In genomic region chr7:30841025-30841735, GRCh38 we compare ENCODE assay signal across 12 cellular contexts.
"Had no signal": no experiment of that assay in that cellular context is flagged by ENCODE, and none has a peak within 500 bp of the region (broad histone marks: within the 10 kb centered on the region; RNA-seq: fewer than 3 reads in every experiment).

No MANE protein-coding gene starts in this region.

- ATAC-seq: activated T-helper 17 cell treated with anti-CD3 and anti-CD28 coated beads, Interleukin-2, amount 50 U/mL, for 72 hours; natural killer cell treated with Interleukin-12 subunit alpha and Interleukin-12 subunit beta and Interleukin-15 and Interleukin-18, amount 100 ng/mL, for 72 hours; pancreas; stimulated activated memory B cell treated with anti-CD40 and anti-IgM and Interleukin-4, amounts not matched to agents 10 μg/mL and 1 μg/mL and 100 μg/mL, for 72 hours had no signal

- H3K27ac ChIP-seq: pancreas, SJSA1 had no signal

- H3K4me3 Mint-ChIP-seq: activated B cell treated with CpG ODN at 0.5 μM for 24 hours; activated CD4-positive, alpha-beta T cell treated with anti-CD3 and anti-CD28 coated beads, Interleukin-2, amount 10 ng/mL, durations not matched to agents 7 days and 5 days; activated T-helper 17 cell treated with anti-CD3 and anti-CD28 coated beads, Interleukin-2, amount 50 U/mL, for 72 hours; natural killer cell treated with Interleukin-12 subunit alpha and Interleukin-12 subunit beta and Interleukin-15 and Interleukin-18, amount 100 ng/mL, for 72 hours; stimulated activated memory B cell treated with anti-CD40 and anti-IgM and Interleukin-4, amounts not matched to agents 10 μg/mL and 1 μg/mL and 100 μg/mL, for 72 hours had no signal

- H3K9me3 ChIP-seq: ascending aorta, pancreas, SJSA1 had no signal

- H3K9me3 Mint-ChIP-seq: activated B cell treated with CpG ODN at 0.5 μM for 24 hours; activated CD4-positive, alpha-beta T cell treated with anti-CD3 and anti-CD28 coated beads, Interleukin-2, amount 10 ng/mL, durations not matched to agents 7 days and 5 days; activated T-helper 17 cell treated with anti-CD3 and anti-CD28 coated beads, Interleukin-2, amount 50 U/mL, for 72 hours; natural killer cell treated with Interleukin-12 subunit alpha and Interleukin-12 subunit beta and Interleukin-15 and Interleukin-18, amount 100 ng/mL, for 72 hours; stimulated activated memory B cell treated with anti-CD40 and anti-IgM and Interleukin-4, amounts not matched to agents 10 μg/mL and 1 μg/mL and 100 μg/mL, for 72 hours had no signal

- H3K4me1 ChIP-seq: pancreas, SJSA1 had no signal

- DNase-seq: activated B cell treated with CpG ODN at 0.5 μM for 24 hours; activated CD4-positive, alpha-beta T cell treated with anti-CD3 and anti-CD28 coated beads, Interleukin-2, amount 10 ng/mL, durations not matched to agents 7 days and 5 days; activated naive CD4-positive, alpha-beta T cell treated with Interleukin-2 at 50 U/mL for 16 hours; mesenchymal stem cell; stimulated activated CD4-positive, alpha-beta T cell treated with anti-CD3 and anti-CD28 coated beads, Interleukin-2, amount 100 ng/mL, for 48 hours; T-helper 2 cell had no signal

- H3K27me3 Mint-ChIP-seq: activated B cell treated with CpG ODN at 0.5 μM for 24 hours; activated CD4-positive, alpha-beta T cell treated with anti-CD3 and anti-CD28 coated beads, Interleukin-2, amount 10 ng/mL, durations not matched to agents 7 days and 5 days; activated T-helper 17 cell treated with anti-CD3 and anti-CD28 coated beads, Interleukin-2, amount 50 U/mL, for 72 hours; natural killer cell treated with Interleukin-12 subunit alpha and Interleukin-12 subunit beta and Interleukin-15 and Interleukin-18, amount 100 ng/mL, for 72 hours; stimulated activated memory B cell treated with anti-CD40 and anti-IgM and Interleukin-4, amounts not matched to agents 10 μg/mL and 1 μg/mL and 100 μg/mL, for 72 hours had no signal

- H3K27me3 ChIP-seq: ascending aorta, pancreas, SJSA1 had no signal

- H3K36me3 Mint-ChIP-seq: natural killer cell treated with Interleukin-12 subunit alpha and Interleukin-12 subunit beta and Interleukin-15 and Interleukin-18, amount 100 ng/mL, for 72 hours; stimulated activated memory B cell treated with anti-CD40 and anti-IgM and Interleukin-4, amounts not matched to agents 10 μg/mL and 1 μg/mL and 100 μg/mL, for 72 hours had no signal

- H3K4me1 Mint-ChIP-seq: activated B cell treated with CpG ODN at 0.5 μM for 24 hours; activated CD4-positive, alpha-beta T cell treated with anti-CD3 and anti-CD28 coated beads, Interleukin-2, amount 10 ng/mL, durations not matched to agents 7 days and 5 days; stimulated activated memory B cell treated with anti-CD40 and anti-IgM and Interleukin-4, amounts not matched to agents 10 μg/mL and 1 μg/mL and 100 μg/mL, for 72 hours had no signal

- H3K27ac Mint-ChIP-seq: activated B cell treated with CpG ODN at 0.5 μM for 24 hours; activated CD4-positive, alpha-beta T cell treated with anti-CD3 and anti-CD28 coated beads, Interleukin-2, amount 10 ng/mL, durations not matched to agents 7 days and 5 days; activated T-helper 17 cell treated with anti-CD3 and anti-CD28 coated beads, Interleukin-2, amount 50 U/mL, for 72 hours; natural killer cell treated with Interleukin-12 subunit alpha and Interleukin-12 subunit beta and Interleukin-15 and Interleukin-18, amount 100 ng/mL, for 72 hours; stimulated activated memory B cell treated with anti-CD40 and anti-IgM and Interleukin-4, amounts not matched to agents 10 μg/mL and 1 μg/mL and 100 μg/mL, for 72 hours had no signal

- H3K36me3 ChIP-seq: pancreas, SJSA1 had no signal

- H3K4me3 ChIP-seq: ascending aorta, pancreas, SJSA1 had no signal
